In the genomic region with DNA sequence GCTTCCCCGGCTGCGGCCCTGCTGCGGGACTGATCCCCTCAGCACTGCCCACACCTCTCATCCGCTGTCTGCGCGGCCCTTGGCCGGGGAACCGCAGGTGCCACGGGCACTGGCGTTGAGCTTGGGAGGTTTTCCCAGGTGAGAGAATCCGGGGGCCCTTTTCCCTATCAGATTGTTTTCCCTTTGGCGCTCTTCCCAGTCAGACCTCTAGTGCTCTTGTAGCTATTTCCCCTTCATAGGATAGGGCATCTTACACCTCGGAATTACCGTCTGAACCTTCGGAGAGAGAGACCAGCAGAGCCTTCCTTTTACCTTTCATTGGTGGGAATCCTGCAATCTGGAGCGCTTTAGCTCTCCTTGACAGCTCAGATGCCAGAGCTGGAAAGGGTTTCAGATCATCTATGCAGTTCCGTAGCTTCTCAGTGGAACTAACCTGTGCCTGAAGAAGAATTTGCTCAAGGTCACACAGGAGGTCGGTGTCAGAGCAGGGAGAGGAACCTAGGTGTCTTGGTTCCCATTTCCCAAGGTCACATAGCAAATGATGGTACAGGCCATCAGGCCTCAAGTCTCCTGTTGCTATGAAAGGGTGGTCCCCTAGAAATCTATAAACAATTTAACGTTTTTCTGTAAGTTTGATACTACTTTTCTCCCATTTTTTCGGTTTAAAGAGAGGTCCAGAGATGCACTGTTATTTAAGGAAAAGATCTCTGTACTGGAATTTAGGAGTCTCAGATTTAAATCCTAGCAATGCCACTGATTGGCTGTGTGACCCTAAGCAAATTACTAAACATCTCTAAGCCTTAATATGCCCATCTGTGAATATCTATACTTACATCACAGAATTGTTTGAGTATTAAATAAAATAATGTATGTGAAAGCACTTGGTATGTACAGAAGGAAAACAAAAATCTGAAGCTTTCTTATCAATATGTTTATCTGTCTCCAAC, we compare ENCODE assay signal across 8 cellular contexts. TPM values are rescaled to one million over a fixed set of nuclear protein-coding genes. Genes with fewer than 3 reads are reported as not detected.
DNase-seq lines count a peak whose midpoint lies in the region; ATAC-seq and TF ChIP-seq lines count a peak whose summit lies in the region.

No MANE protein-coding gene starts in this region.

- H3K4me3 ChIP-seq in IMR-90 (ENCODE audit: insufficient read depth, low read depth, low read length) = peak overlapping the region; percentile 57
- peak overlapping the region; percentile 68 to 88 (median 79) for H3K4me3 ChIP-seq in heart right ventricle
- H3K4me3 ChIP-seq in rectal smooth muscle tissue (ENCODE audit: low read length) = peak overlapping the region; percentile 93

- H3K9me3 Mint-ChIP-seq in activated B cell treated with CpG ODN at 0.5 μM for 24 hours = no peaks in the 10 kb centered on the region

- DNase-seq in NCI-H82 (lab: John Stamatoyannopoulos, UW) (peak; percentile 33), NCI-H82 treated with DMSO at 0.1 percent for 48 hours (lab: John Stamatoyannopoulos, UW; ENCODE audit: unreplicated experiment) (no peak), IMR-90 (no peak), activated B cell treated with CpG ODN at 0.5 μM for 24 hours (no peak), heart right ventricle (no peak), germinal center (ENCODE audit: low spot score) (no peak)

- H3K27me3 ChIP-seq in IMR-90 (ENCODE audit: control insufficient read depth, insufficient read depth, low read length) = no peaks in the 10 kb centered on the region
- no peaks in the 10 kb centered on the region for H3K27me3 ChIP-seq in heart right ventricle
- no peaks in the 10 kb centered on the region for H3K27me3 ChIP-seq in rectal smooth muscle tissue (ENCODE audit: control insufficient read depth, insufficient read depth, low read length)

- no peak overlapping the region for H2BK15ac ChIP-seq in IMR-90 (ENCODE audit: low read depth, low read length)

- no peak for TF ChIP-seq CTCF in IMR-90 (conservative IDR thresholded peaks at IDR 0.05; ENCODE audit: low read depth, low read length)
- no peak for TF ChIP-seq CTCF in activated B cell treated with CpG ODN at 0.5 μM for 24 hours (IDR thresholded peaks at IDR 0.05)
- TF ChIP-seq CTCF in heart right ventricle (IDR thresholded peaks at IDR 0.05) = no peak

- H3K4ac ChIP-seq in IMR-90 (ENCODE audit: low read depth, low read length) = no peak overlapping the region

- H3K9me1 ChIP-seq in IMR-90 (ENCODE audit: insufficient read depth, low read length) = peaks cover 11% of the 10 kb centered on the region

- in situ Hi-C loops in IMR-90 (cut with MboI; ENCODE audit: low sequenced_read_pairs) = no loop called here

- H4K91ac ChIP-seq in IMR-90 (ENCODE audit: insufficient read depth, low read depth, low read length) = no peak overlapping the region

- WGBS in IMR-90 (ENCODE audit: extremely low coverage in 2 of 2, insufficient read length in 1 of 2), 2 experiments = 2% methylated on average over 11 of the region's 20 CpGs; no CpG with 5 or more reads in 1 of the 2 experiments
- WGBS in heart right ventricle, 2 donors = 9 to 11% methylated on average over 20 of the region's 20 CpGs

- no TSS peak for BruUV-seq in IMR-90 (replicated peaks; lab: Mats Ljungman, UMichigan)

- H3K56ac ChIP-seq in IMR-90 (ENCODE audit: extremely low read depth, insufficient read depth, low read length) = peak overlapping the region; percentile 38; the same call in 1 of the 2 replicates

- TF ChIP-seq POLR2A in IMR-90 (IDR thresholded peaks at IDR 0.05; ENCODE audit: low read depth, low read length) = no peak

- no peak overlapping the region for H2BK5ac ChIP-seq in IMR-90 (ENCODE audit: low read depth, low read length, poor library complexity, severe bottlenecking)

- H3K9me3 ChIP-seq in IMR-90 (ENCODE audit: control insufficient read depth, insufficient read depth, low read length) = no peaks in the 10 kb centered on the region
- no peaks in the 10 kb centered on the region for H3K9me3 ChIP-seq in heart right ventricle

- H3K4me1 ChIP-seq in IMR-90 (ENCODE audit: control insufficient read depth, insufficient read depth, low read length) (peaks cover 5% of the 10 kb centered on the region), heart right ventricle (peaks cover 4 to 69% (median 43%) of the 10 kb centered on the region in 9 donors), rectal smooth muscle tissue (ENCODE audit: control insufficient read depth, insufficient read depth, low read length) (peaks cover 7% of the 10 kb centered on the region)

- H3K9ac ChIP-seq in IMR-90 (ENCODE audit: low read depth, low read length) (peak overlapping the region; percentile 48), rectal smooth muscle tissue (ENCODE audit: low read length) (peak overlapping the region; percentile 80)

- intact Hi-C loops in IMR-90 (cut with micrococcal nuclease) (no loop called here), activated B cell treated with CpG ODN at 0.5 μM for 24 hours (cut with micrococcal nuclease) (loop anchor here (1.0 to 10.0 kb wide), 6 partner anchors 17 to 1075 kb away; partner anchors contain the start of genes CIB2, IREB2 and TSPAN3), heart right ventricle (cut with DNase I) (loop anchor here in 1 of 10 donors (2.0 kb wide), 1 partner anchor 19 kb away; the partner anchor contains the start of gene CIB2)

- H2BK120ac ChIP-seq in IMR-90 (ENCODE audit: low read depth, low read length) = no peak overlapping the region

- CTCF ChIA-PET in IMR-90 (lab: Yijun Ruan, JAX) (interaction anchor here (0.9 kb wide), 1 partner anchor 13 kb away, joined by 3 read pairs; no protein-coding TSS in a partner anchor), activated B cell treated with CpG ODN at 0.5 μM for 24 hours (lab: Charles Lee) (interaction anchor here (1.1 to 3.3 kb wide), 3 partner anchors 25 to 46 kb away, joined by 3 to 18 read pairs (median 3); no protein-coding TSS in a partner anchor)

- dilution Hi-C loops in IMR-90 (cut with HindIII; ENCODE audit: low sequenced_read_pairs, unreplicated experiment) = no loop called here

- peak overlapping the region; percentile 55 for H2AK5ac ChIP-seq in IMR-90 (ENCODE audit: low read depth, low read length)

- no peak for TF ChIP-seq RAD21 in IMR-90 (IDR thresholded peaks at IDR 0.05; ENCODE audit: low read length)

- peak overlapping the region; percentile 52; the same call in 1 of the 2 replicates for H3K14ac ChIP-seq in IMR-90 (replicated peaks; ENCODE audit: low read depth, low read length)

- peak overlapping the region; percentile 98 for H2AFZ ChIP-seq in IMR-90 (replicated peaks; ENCODE audit: low read length, poor library complexity)

- H3K27ac ChIP-seq in IMR-90 (ENCODE audit: insufficient read depth, low read length) (peak overlapping the region; percentile 9; the same call in 1 of the 2 replicates), heart right ventricle (peak overlapping the region; percentile 79 to 97 (median 92)), rectal smooth muscle tissue (ENCODE audit: low read depth, low read length) (peak overlapping the region; percentile 85)

- H4K8ac ChIP-seq in IMR-90 (ENCODE audit: low read depth in 2 of 2, low read length in 2 of 2) = no peak overlapping the region

- no peak overlapping the region for H2BK20ac ChIP-seq in IMR-90 (ENCODE audit: low read depth, low read length)

- peaks cover 1% of the 10 kb centered on the region; the same call in 1 of the 2 replicates for H3K36me3 ChIP-seq in IMR-90 (ENCODE audit: control insufficient read depth, insufficient read depth, low read length)
- H3K36me3 ChIP-seq in heart right ventricle = peaks cover 0 to 13% (median 0%) of the 10 kb centered on the region in 9 donors
- H3K36me3 ChIP-seq in rectal smooth muscle tissue (ENCODE audit: control insufficient read depth, insufficient read depth, low read length) = no peaks in the 10 kb centered on the region

- H4K5ac ChIP-seq in IMR-90 (ENCODE audit: low read depth, low read length) = no peak overlapping the region

- H3K36me3 Mint-ChIP-seq in activated B cell treated with CpG ODN at 0.5 μM for 24 hours (ENCODE audit: low read depth) = peaks cover 22% of the 10 kb centered on the region

- peak overlapping the region; percentile 67 for H3K27ac Mint-ChIP-seq in activated B cell treated with CpG ODN at 0.5 μM for 24 hours

- no peak overlapping the region for H3K18ac ChIP-seq in IMR-90 (ENCODE audit: low read depth, low read length)

- peaks cover 10% of the 10 kb centered on the region; the same call in 1 of the 2 replicates for H4K20me1 ChIP-seq in IMR-90 (ENCODE audit: insufficient read depth, low read length)

- H3K27me3 Mint-ChIP-seq in activated B cell treated with CpG ODN at 0.5 μM for 24 hours = no peaks in the 10 kb centered on the region

- H2AK9ac ChIP-seq in IMR-90 (replicated peaks; ENCODE audit: low read depth, low read length, poor library complexity) = peak overlapping the region; percentile 59

- peak overlapping the region; percentile 82 for H3K4me2 ChIP-seq in IMR-90 (ENCODE audit: low read depth, low read length)

- peak overlapping the region; percentile 6 for H3K23ac ChIP-seq in IMR-90 (ENCODE audit: low read depth, low read length)

- H3K79me1 ChIP-seq in IMR-90 (ENCODE audit: low read depth in 1 of 2, low read length in 2 of 2) = peaks cover 15 to 47% of the 10 kb centered on the region in 2 experiments

- POLR2A ChIA-PET in IMR-90 (lab: Charles Lee; ENCODE audit: unreplicated experiment) (no interaction called here), activated B cell treated with CpG ODN at 0.5 μM for 24 hours (lab: Charles Lee) (interaction anchor here (0.6 to 4.5 kb wide), 7 partner anchors 15 to 287 kb away, joined by 3 to 86 read pairs (median 12); partner anchors contain the start of genes CIB2 and IREB2)

- peak overlapping the region; percentile 94 for H3K4me3 Mint-ChIP-seq in activated B cell treated with CpG ODN at 0.5 μM for 24 hours

- ATAC-seq in IMR-90 (ENCODE audit: low read depth) (no peak), activated B cell treated with CpG ODN at 0.5 μM for 24 hours (ENCODE audit: low read depth) (no peak), heart right ventricle (peak in 2 of 8 donors; percentile 1), GM19023 (IDR thresholded peaks at IDR 0.05; ENCODE audit: unreplicated experiment) (no peak)

- peaks cover 46% of the 10 kb centered on the region for H3K4me1 Mint-ChIP-seq in activated B cell treated with CpG ODN at 0.5 μM for 24 hours

RNA-seq across cellular contexts. Expression of gene IDH3A, which starts 0.9 kb away (rescaled TPM):
- 47.7 and 64.4 TPM in 2 replicates for total RNA-seq in IMR-90 (2012; rRNA removed)
- polyA plus RNA-seq in IMR-90 (2012; rRNA removed) = 33.9 and 34.5 TPM in 2 replicates
- 4.8 and 8.6 TPM in 2 replicates for polyA plus RNA-seq in IMR-90 (2012; cell fraction: cytosol; rRNA removed)
- 6.3 and 41.0 TPM in 2 replicates for polyA plus RNA-seq in IMR-90 (2012; cell fraction: nucleus; rRNA removed; ENCODE audit: low replicate concordance)
- 111 and 124 TPM in 2 replicates for total RNA-seq in activated B cell treated with CpG ODN at 0.5 μM for 24 hours
- 100 to 1,000 TPM; 315 to 509 (median 460) TPM for total RNA-seq in heart right ventricle
- polyA plus RNA-seq in heart right ventricle = 100 to 1,000 TPM; 110 to 125 TPM

RNA-seq across cellular contexts. Expression of gene CIB2, which starts 18.8 kb away (rescaled TPM):
- total RNA-seq in IMR-90 (2012; rRNA removed) (2.2 and 2.5 TPM in 2 replicates), activated B cell treated with CpG ODN at 0.5 μM for 24 hours (3.5 and 3.7 TPM in 2 replicates), heart right ventricle (10 to 100 TPM in 7 of 10 donors, 1 to 10 TPM in 3; 4.0 to 32.3 (median 17.1) TPM)
- polyA plus RNA-seq in IMR-90 (2012; rRNA removed) (2.4 and 2.8 TPM in 2 replicates), heart right ventricle (1 to 10 TPM; 2.6 to 3.9 TPM)
- polyA plus RNA-seq in IMR-90 (2012; cell fraction: cytosol; rRNA removed) = 2.5 and 3.1 TPM in 2 replicates
- 0.83 and 2.3 TPM in 2 replicates for polyA plus RNA-seq in IMR-90 (2012; cell fraction: nucleus; rRNA removed; ENCODE audit: low replicate concordance)

RNA-seq across cellular contexts. Expression of gene SH2D7, which starts 57.7 kb away (rescaled TPM):
- total RNA-seq in IMR-90 (2012; rRNA removed) (not detected in 2 replicates), activated B cell treated with CpG ODN at 0.5 μM for 24 hours (not detected in 2 replicates), heart right ventricle (not detected)
- polyA plus RNA-seq in IMR-90 (2012; rRNA removed) (not detected in 2 replicates), heart right ventricle (not detected)
- not detected in 2 replicates for polyA plus RNA-seq in IMR-90 (2012; cell fraction: cytosol; rRNA removed)
- not detected in 2 replicates for polyA plus RNA-seq in IMR-90 (2012; cell fraction: nucleus; rRNA removed; ENCODE audit: low replicate concordance)

Comparison
In these comparisons a context has a peak if more than half of its experiments do, and no peak if none do; other contexts are left out.
1. H3K27ac ChIP-seq: peak in every context shown above with its lines; median percentile 92 in heart right ventricle; 85 in rectal smooth muscle tissue; 9 in IMR-90.